8 cellular contexts compared by ENCODE assay signal in the genomic region with DNA sequence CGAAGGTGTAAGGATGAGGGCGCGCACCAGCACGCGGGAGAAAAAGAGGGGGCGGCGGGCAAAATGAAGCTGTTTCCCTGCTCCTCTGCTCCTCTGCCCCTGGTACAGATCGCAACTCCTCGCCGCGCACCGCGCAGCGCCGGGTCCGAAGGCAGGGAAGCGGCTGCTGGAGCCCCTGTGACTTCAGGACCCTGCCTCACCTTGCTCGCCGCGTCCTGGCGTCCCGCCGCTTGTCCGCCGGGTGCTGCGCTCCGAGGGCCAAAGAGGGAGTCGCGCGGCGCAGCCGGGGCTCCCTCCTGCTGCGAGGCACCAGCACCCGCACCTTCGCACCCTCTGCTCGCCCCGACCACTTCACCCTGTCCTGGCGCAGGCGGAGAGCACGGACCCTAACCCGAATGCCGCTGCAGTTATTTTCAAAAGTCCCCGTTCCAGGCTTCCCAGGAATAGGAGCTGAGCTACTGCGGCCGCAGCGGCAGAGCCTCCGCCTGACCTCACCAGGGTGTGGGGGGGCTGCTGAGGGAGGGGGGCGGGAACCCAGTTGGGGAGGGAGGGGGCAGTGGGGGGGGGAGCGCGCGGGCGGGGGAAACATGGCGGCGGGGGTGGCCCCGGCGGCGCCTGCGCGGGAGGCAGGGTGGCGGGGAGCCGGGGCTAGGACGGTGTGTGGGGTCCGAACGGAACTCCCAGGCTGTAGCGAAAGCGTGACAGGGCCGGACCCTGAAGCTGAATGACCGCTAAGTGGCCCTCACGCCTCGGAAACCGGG. TPM values are rescaled to one million over a fixed set of nuclear protein-coding genes. Genes with fewer than 3 reads are reported as not detected.
DNase-seq lines count a peak whose midpoint lies in the region; ATAC-seq and TF ChIP-seq lines count a peak whose summit lies in the region.

TSS of gene KLHL13 (minus strand) at position 503 of the 761 bp plus-strand sequence. CDS start 88,337 bp downstream, outside the sequence.

- H3K4me1 ChIP-seq in DOHH2 (ENCODE audit: control insufficient read depth, low read length) (no peaks in the 10 kb centered on the region; the same call in 1 of the 2 replicates), esophagus muscularis mucosa (peaks cover 0 to 18% (median 11%) of the 10 kb centered on the region in 4 donors), mononuclear cell (ENCODE audit: insufficient read depth, low read length) (no peaks in the 10 kb centered on the region)

- TF ChIP-seq POLR2A in esophagus muscularis mucosa (IDR thresholded peaks at IDR 0.05; ENCODE audit: low read depth), result no peak

- ATAC-seq in HG02885 (IDR thresholded peaks at IDR 0.05; ENCODE audit: poor library complexity, unreplicated experiment) (peak; percentile 56), HG02759 (IDR thresholded peaks at IDR 0.05; ENCODE audit: unreplicated experiment) (no peak)

- H3K36me3 ChIP-seq in DOHH2 (ENCODE audit: control insufficient read depth, low read length), result no peaks in the 10 kb centered on the region
- no peaks in the 10 kb centered on the region for H3K36me3 ChIP-seq in esophagus muscularis mucosa

- H3K36me3 Mint-ChIP-seq in activated CD4-positive, alpha-beta memory T cell treated with anti-CD3 and anti-CD28 coated beads, Interleukin-2, amount 10 ng/mL, durations not matched to agents 7 days and 5 days (ENCODE audit: low read depth), result no peaks in the 10 kb centered on the region

- no peaks in the 10 kb centered on the region for H3F3A ChIP-seq in DOHH2 (ENCODE audit: control insufficient read depth, insufficient read depth)

- H3K27me3 ChIP-seq in DOHH2 (ENCODE audit: control insufficient read depth, low read length), result peaks cover 10% of the 10 kb centered on the region
- peaks cover 0 to 5% (median 0%) of the 10 kb centered on the region in 4 donors for H3K27me3 ChIP-seq in esophagus muscularis mucosa
- no peaks in the 10 kb centered on the region for H3K27me3 ChIP-seq in mononuclear cell (ENCODE audit: insufficient read depth, low read length)

- no peak for TF ChIP-seq EP300 in esophagus muscularis mucosa (IDR thresholded peaks at IDR 0.05)

- no peaks in the 10 kb centered on the region for H3K9me3 Mint-ChIP-seq in activated CD4-positive, alpha-beta memory T cell treated with anti-CD3 and anti-CD28 coated beads, Interleukin-2, amount 10 ng/mL, durations not matched to agents 7 days and 5 days

- H3K9me2 ChIP-seq in DOHH2 (replicated peaks; ENCODE audit: control insufficient read depth, low read length), result no peaks in the 10 kb centered on the region

- DNase-seq in activated CD4-positive, alpha-beta memory T cell treated with anti-CD3 and anti-CD28 coated beads, Interleukin-2, amount 10 ng/mL, durations not matched to agents 7 days and 5 days, result no peak
- DNase-seq in esophagus muscularis mucosa (ENCODE audit: extremely low spot score), result no peak
- no peak for DNase-seq in NOMO-1 treated with DMSO at 0.1 percent for 48 hours (lab: John Stamatoyannopoulos, UW; ENCODE audit: unreplicated experiment)

- no peak within 1 kb of the TSS for H3K27ac Mint-ChIP-seq in activated CD4-positive, alpha-beta memory T cell treated with anti-CD3 and anti-CD28 coated beads, Interleukin-2, amount 10 ng/mL, durations not matched to agents 7 days and 5 days

- 23% methylated on average over 48 of the region's 71 CpGs for whole genome bisulfite sequencing in esophagus muscularis mucosa

- CTCF ChIA-PET in activated CD4-positive, alpha-beta memory T cell treated with anti-CD3 and anti-CD28 coated beads, Interleukin-2, amount 10 ng/mL, durations not matched to agents 7 days and 5 days (lab: Charles Lee), result no interaction called here

- no peaks in the 10 kb centered on the region for H4K20me1 ChIP-seq in DOHH2 (ENCODE audit: control insufficient read depth, insufficient read depth, low read depth, low read length)

- no peaks in the 10 kb centered on the region for H3K4me1 Mint-ChIP-seq in activated CD4-positive, alpha-beta memory T cell treated with anti-CD3 and anti-CD28 coated beads, Interleukin-2, amount 10 ng/mL, durations not matched to agents 7 days and 5 days

- POLR2A ChIA-PET in activated CD4-positive, alpha-beta memory T cell treated with anti-CD3 and anti-CD28 coated beads, Interleukin-2, amount 10 ng/mL, durations not matched to agents 7 days and 5 days (lab: Charles Lee), result no interaction called here

- no peaks in the 10 kb centered on the region for H3K79me2 ChIP-seq in DOHH2 (ENCODE audit: control insufficient read depth, low read length)

- peak within 1 kb of the TSS; percentile 63 for H3K4me2 ChIP-seq in DOHH2 (ENCODE audit: low read length)

- H3K4me3 Mint-ChIP-seq in activated CD4-positive, alpha-beta memory T cell treated with anti-CD3 and anti-CD28 coated beads, Interleukin-2, amount 10 ng/mL, durations not matched to agents 7 days and 5 days, result peak within 1 kb of the TSS; percentile 48

- peaks cover 25% of the 10 kb centered on the region for H3K27me3 Mint-ChIP-seq in activated CD4-positive, alpha-beta memory T cell treated with anti-CD3 and anti-CD28 coated beads, Interleukin-2, amount 10 ng/mL, durations not matched to agents 7 days and 5 days

- TF ChIP-seq CTCF in DOHH2 (IDR thresholded peaks at IDR 0.05; ENCODE audit: low read depth, low read length, poor library complexity, severe bottlenecking), result no peak
- no peak for TF ChIP-seq CTCF in esophagus muscularis mucosa (IDR thresholded peaks at IDR 0.05)

- H3K4me3 ChIP-seq in DOHH2 (ENCODE audit: low read length) (peak within 1 kb of the TSS; percentile 69), esophagus muscularis mucosa (peak within 1 kb of the TSS; percentile 66 to 71 (median 69)), mononuclear cell (ENCODE audit: low read length) (peak within 1 kb of the TSS; percentile 39)

- intact Hi-C loops in esophagus muscularis mucosa (cut with DNase I), result no loop called here

- H3K27ac ChIP-seq in DOHH2 (ENCODE audit: low read depth, low read length) (no peak within 1 kb of the TSS), esophagus muscularis mucosa (replicated peaks in 1 of 4) (peak within 1 kb of the TSS; percentile 80 to 87 (median 82)), temporal lobe (ENCODE audit: low read depth, low read length) (no peak within 1 kb of the TSS)

- H3K9me3 ChIP-seq in DOHH2 (ENCODE audit: control insufficient read depth, insufficient read depth, low read length) (no peaks in the 10 kb centered on the region), esophagus muscularis mucosa (no peaks in the 10 kb centered on the region), mononuclear cell (ENCODE audit: low read depth, low read length) (no peaks in the 10 kb centered on the region)

RNA-seq across cellular contexts. Expression of gene KLHL13, which starts in this region (rescaled TPM):
- not detected for total RNA-seq in activated CD4-positive, alpha-beta memory T cell treated with anti-CD3 and anti-CD28 coated beads, Interleukin-2, amount 10 ng/mL, durations not matched to agents 7 days and 5 days
- total RNA-seq in esophagus muscularis mucosa (10 to 100 TPM; 12.3 to 18.0 (median 15.7) TPM), mononuclear cell (0.63 TPM), temporal lobe (35.2 TPM)

Comparison
In these comparisons a context has a peak if more than half of its experiments do, and no peak if none do; other contexts are left out.
1. H3K27ac ChIP-seq: peak in esophagus muscularis mucosa (4 of 4); none in DOHH2 (single experiment) and temporal lobe (single experiment).
2. Peak in every context shown above with its lines, with median percentiles within 50 percentile points of each other: H3K4me3 ChIP-seq.